In the genomic region with DNA sequence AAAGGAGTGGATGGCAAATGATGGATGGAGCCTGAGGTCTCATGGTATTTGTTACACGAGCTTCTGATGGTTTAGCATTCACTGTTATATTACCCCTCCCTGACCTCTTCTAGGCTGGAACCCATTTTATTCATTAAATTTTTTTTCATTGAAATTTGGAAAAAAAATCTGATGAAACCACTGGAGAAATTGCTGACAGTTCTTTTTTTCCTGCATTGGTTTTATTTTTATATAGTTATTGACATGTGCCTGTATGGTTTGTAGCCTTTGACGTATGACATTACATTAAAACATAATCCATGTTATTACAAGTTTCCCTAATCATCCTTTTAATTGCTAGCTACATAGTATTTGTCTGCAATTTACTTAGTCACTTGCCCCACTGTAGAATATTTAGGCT, we compare ENCODE assay signal across 32 cellular contexts.
"Had no signal": no experiment of that assay in that cellular context is flagged by ENCODE, and none has a peak within 500 bp of the region (broad histone marks: within the 10 kb centered on the region; RNA-seq: fewer than 3 reads in every experiment).

No MANE protein-coding gene starts in this region.

- H3K4me1 ChIP-seq: ascending aorta had no signal

- ATAC-seq: activated CD8-positive, alpha-beta T cell treated with anti-CD3 and anti-CD28 coated beads for 36 hours; activated T-cell treated with anti-CD3 and anti-CD28 coated beads, Interleukin-2, amount 50 U/mL, for 4 hours; activated T-cell treated with anti-CD3 and anti-CD28 coated beads, Interleukin-2, amount 50 U/mL, for 72 hours; activated T-helper 17 cell treated with anti-CD3 and anti-CD28 coated beads, Interleukin-2, amount 50 U/mL, for 72 hours had no signal

- H3K4me3 ChIP-seq: ascending aorta, cardiac muscle cell had no signal

- H3K27me3 ChIP-seq: ascending aorta, cardiac muscle cell had no signal

- FAIRE-seq: bronchial epithelial cell, TTC549 had no signal

- DNase-seq: activated B cell treated with CpG ODN at 0.5 μM for 24 hours; activated CD4-positive, alpha-beta memory T cell treated with anti-CD3 and anti-CD28 coated beads for 36 hours; activated CD4-positive, alpha-beta T cell treated with anti-CD3 and anti-CD28 coated beads for 4 hours; activated CD4-positive, alpha-beta T cell treated with anti-CD3 and anti-CD28 coated beads, Interleukin-2, amount 10 ng/mL, durations not matched to agents 24 days and 14 days; activated CD4-positive, alpha-beta T cell treated with anti-CD3 and anti-CD28 coated beads, Interleukin-2, amount 50 U/mL, for 1 hour; activated CD4-positive, alpha-beta T cell treated with anti-CD3 and anti-CD28 coated beads, Interleukin-2, amount 50 U/mL, for 4 hours; activated CD4-positive, CD25-positive, alpha-beta regulatory T cell treated with anti-CD3 and anti-CD28 coated beads, Interleukin-2, amount 50 U/mL, for 72 hours; activated CD8-positive, alpha-beta memory T cell treated with anti-CD3 and anti-CD28 coated beads, Interleukin-2, amount 50 U/mL, for 4 hours; activated CD8-positive, alpha-beta T cell treated with anti-CD3 and anti-CD28 coated beads for 36 hours; activated effector memory CD4-positive, alpha-beta T cell treated with Interleukin-2 at 50 U/mL for 16 hours; activated gamma-delta T cell; activated naive CD4-positive, alpha-beta T cell treated with anti-CD3 and anti-CD28 coated beads, Interleukin-2, amount 10 ng/mL, durations not matched to agents 7 days and 5 days; activated naive CD4-positive, alpha-beta T cell treated with Interleukin-2 at 50 U/mL for 16 hours; activated naive CD8-positive, alpha-beta T cell treated with anti-CD3 and anti-CD28 coated beads, Interleukin-2, amount 10 ng/mL, durations not matched to agents 7 days and 5 days; activated naive CD8-positive, alpha-beta T cell treated with anti-CD3 and anti-CD28 coated beads, Interleukin-2, amount 50 U/mL, for 24 hours; activated T-cell treated with anti-CD3 and anti-CD28 coated beads for 4 hours; activated T-cell treated with anti-CD3 and anti-CD28 coated beads, Interleukin-2, amount 50 U/mL, for 1 hour; activated T-cell treated with anti-CD3 and anti-CD28 coated beads, Interleukin-2, amount 50 U/mL, for 4 hours; activated T-cell treated with anti-CD3 and anti-CD28 coated beads, Interleukin-2, amount 50 U/mL, for 72 hours; amygdala; anterior cingulate cortex; caudate nucleus; cerebellar nuclear complex; T-helper 1 cell; T-helper 2 cell; T-helper 9 cell had no signal

- H3K27ac ChIP-seq: ascending aorta, cardiac muscle cell, VCaP had no signal

- H3K36me3 ChIP-seq: ascending aorta, cardiac muscle cell had no signal

- H3K9me3 ChIP-seq: ascending aorta had no signal
